ENCODE assay signal across 25 cellular contexts in the genomic region with DNA sequence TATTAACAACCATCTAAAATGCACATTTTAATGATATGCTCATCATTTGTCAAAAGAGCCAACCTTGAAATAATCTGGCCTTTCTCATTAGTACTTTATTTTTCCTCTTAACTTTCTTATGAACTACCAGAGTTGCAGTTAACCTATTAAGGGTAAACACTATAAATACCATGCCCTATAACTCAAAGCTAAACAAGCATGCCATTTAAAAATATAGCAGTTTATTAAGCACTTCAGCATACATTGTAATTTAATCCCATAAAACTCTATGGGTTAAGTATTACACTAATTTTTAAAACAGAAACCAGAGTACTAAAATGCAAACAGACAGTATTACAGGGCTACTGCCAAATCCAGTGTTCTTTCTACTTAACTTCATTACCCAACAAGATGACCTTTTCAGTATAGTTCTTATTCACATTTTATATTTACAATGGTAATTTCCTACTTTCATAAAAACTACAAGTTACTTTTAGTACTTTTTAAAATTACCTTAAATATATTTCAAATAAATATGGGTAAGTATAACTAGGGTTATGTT. TPM values are rescaled to one million over a fixed set of nuclear protein-coding genes. Genes with fewer than 3 reads are reported as not detected.
DNase-seq lines count a peak whose midpoint lies in the region; ATAC-seq and TF ChIP-seq lines count a peak whose summit lies in the region.
"Had no signal": no experiment of that assay in that cellular context is flagged by ENCODE, and none has a peak within 500 bp of the region (broad histone marks: within the 10 kb centered on the region; RNA-seq: fewer than 3 reads in every experiment).

No MANE protein-coding gene starts in this region.

- H3K9me3 ChIP-seq in SK-N-SH (no peaks in the 10 kb centered on the region), MM.1S (replicated peaks; ENCODE audit: insufficient read depth, low read length) (no peaks in the 10 kb centered on the region), neural progenitor cell (ENCODE audit: low read depth) (no peaks in the 10 kb centered on the region), esophagus muscularis mucosa (no peaks in the 10 kb centered on the region)
- H3K9me3 ChIP-seq: HAP-1 had no signal

- H3K36me3 ChIP-seq in SK-N-SH (replicated peaks in 1 of 2; ENCODE audit: control insufficient read depth in 1 of 2, insufficient read depth in 2 of 2, low read length in 1 of 2): no peaks in the 10 kb centered on the region
- H3K36me3 ChIP-seq in MM.1S (replicated peaks; ENCODE audit: insufficient read depth, low read length): no peaks in the 10 kb centered on the region
- H3K36me3 ChIP-seq in neural progenitor cell: no peaks in the 10 kb centered on the region
- no peaks in the 10 kb centered on the region for H3K36me3 ChIP-seq in esophagus muscularis mucosa
- H3K36me3 ChIP-seq: HAP-1 had no signal

- POLR2A ChIA-PET in SK-N-SH (lab: Yijun Ruan, JAX): interaction anchor here (0.6 kb wide), 1 partner anchor 656 kb away, joined by 5 read pairs; no protein-coding TSS in a partner anchor

- no peak overlapping the region for H2AFZ ChIP-seq in SK-N-SH (ENCODE audit: low read depth)
- no peak overlapping the region for H2AFZ ChIP-seq in MM.1S (ENCODE audit: low read length)
- H2AFZ ChIP-seq in neural progenitor cell (replicated peaks): no peak overlapping the region
- H2AFZ ChIP-seq: PC-9 had no signal

- H4K20me1 ChIP-seq in SK-N-SH (ENCODE audit: insufficient read depth): peaks cover 98% of the 10 kb centered on the region
- no peaks in the 10 kb centered on the region; the same call in 1 of the 2 replicates for H4K20me1 ChIP-seq in MM.1S (ENCODE audit: insufficient read depth, low read length)
- peaks cover 86% of the 10 kb centered on the region for H4K20me1 ChIP-seq in neural progenitor cell (ENCODE audit: low read depth)

- CTCF ChIA-PET in SK-N-SH (lab: Yijun Ruan, JAX): interaction anchor here (0.6 to 2.5 kb wide), 4 partner anchors 10 to 412 kb away, joined by 3 to 11 read pairs (median 6); no protein-coding TSS in a partner anchor

- peaks cover 26% of the 10 kb centered on the region for H3K4me1 Mint-ChIP-seq in activated T-helper 17 cell treated with anti-CD3 and anti-CD28 coated beads, Interleukin-2, amount 50 U/mL, for 72 hours
- H3K4me1 Mint-ChIP-seq in neural progenitor cell: peaks cover 18% of the 10 kb centered on the region

- no peak overlapping the region for H3K27ac ChIP-seq in SK-N-SH (ENCODE audit: low read depth in 2 of 2, low read length in 1 of 2)
- H3K27ac ChIP-seq in MM.1S (ENCODE audit: low read length): no peak overlapping the region
- no peak overlapping the region for H3K27ac ChIP-seq in neural progenitor cell
- peak overlapping the region in 2 of 4 donors; percentile 37 to 48 for H3K27ac ChIP-seq in esophagus muscularis mucosa (replicated peaks in 1 of 4)
- H3K27ac ChIP-seq: HL-60, PC-9, RWPE1 had no signal

- H3K27ac Mint-ChIP-seq in activated T-helper 17 cell treated with anti-CD3 and anti-CD28 coated beads, Interleukin-2, amount 50 U/mL, for 72 hours: no peak overlapping the region
- no peak overlapping the region for H3K27ac Mint-ChIP-seq in neural progenitor cell
- H3K27ac Mint-ChIP-seq: B cell, IgD-negative memory B cell had no signal

- no peaks in the 10 kb centered on the region for H3K9me3 Mint-ChIP-seq in activated T-helper 17 cell treated with anti-CD3 and anti-CD28 coated beads, Interleukin-2, amount 50 U/mL, for 72 hours
- no peaks in the 10 kb centered on the region for H3K9me3 Mint-ChIP-seq in neural progenitor cell
- H3K9me3 Mint-ChIP-seq: IgD-negative memory B cell had no signal

- no peak for TF ChIP-seq EP300 in SK-N-SH (IDR thresholded peaks at IDR 0.05; ENCODE audit: borderline replicate concordance in 1 of 2, low read depth in 1 of 2, low read length in 1 of 2)
- TF ChIP-seq EP300 in esophagus muscularis mucosa (IDR thresholded peaks at IDR 0.05): no peak

- DNase-seq in SK-N-SH (no peak), MM.1S (no peak), neural progenitor cell (ENCODE audit: low spot score) (no peak), NCI-H1048 (lab: John Stamatoyannopoulos, UW) (no peak), esophagus muscularis mucosa (ENCODE audit: extremely low spot score) (no peak)
- DNase-seq: 8988T, DMS 273 treated with DMSO at 0.1 percent for 48 hours, DND-41, Kasumi-1, NCI-H1105, NCI-H1694, NCI-H2081 treated with DMSO at 0.1 percent for 48 hours, NCI-H2227 treated with DMSO at 0.1 percent for 48 hours, NCI-H510A treated with DMSO at 0.1 percent for 48 hours, NCI-H774, PC-9, SIG-M5 had no signal

- no peaks in the 10 kb centered on the region for H3K36me3 Mint-ChIP-seq in activated T-helper 17 cell treated with anti-CD3 and anti-CD28 coated beads, Interleukin-2, amount 50 U/mL, for 72 hours (ENCODE audit: low read depth)
- no peaks in the 10 kb centered on the region for H3K36me3 Mint-ChIP-seq in neural progenitor cell

- H3K27me3 Mint-ChIP-seq in activated T-helper 17 cell treated with anti-CD3 and anti-CD28 coated beads, Interleukin-2, amount 50 U/mL, for 72 hours: no peaks in the 10 kb centered on the region
- peaks cover 3% of the 10 kb centered on the region for H3K27me3 Mint-ChIP-seq in neural progenitor cell (ENCODE audit: insufficient read depth, low read depth)
- H3K27me3 Mint-ChIP-seq: B cell, IgD-negative memory B cell had no signal

- H3K4me3 ChIP-seq in SK-N-SH (ENCODE audit: low read depth in 2 of 2, low read length in 1 of 2): no peak overlapping the region
- H3K4me3 ChIP-seq in MM.1S (ENCODE audit: low read length): no peak overlapping the region
- no peak overlapping the region for H3K4me3 ChIP-seq in neural progenitor cell
- no peak overlapping the region for H3K4me3 ChIP-seq in esophagus muscularis mucosa
- H3K4me3 ChIP-seq: HAP-1, PC-9 had no signal

- H3K4me2 ChIP-seq in SK-N-SH (no peak overlapping the region), MM.1S (ENCODE audit: low read depth, low read length) (peak overlapping the region; percentile 2), neural progenitor cell (peak overlapping the region; percentile 37)
- H3K4me2 ChIP-seq: PC-9 had no signal

- TF ChIP-seq RAD21 in SK-N-SH (IDR thresholded peaks at IDR 0.05; ENCODE audit: low read length): no peak

- H3K9ac ChIP-seq in SK-N-SH (no peak overlapping the region), MM.1S (ENCODE audit: low read length) (no peak overlapping the region), neural progenitor cell (no peak overlapping the region)

- no peak for TF ChIP-seq POLR2A in esophagus muscularis mucosa (IDR thresholded peaks at IDR 0.05; ENCODE audit: low read depth)

- intact Hi-C loops in esophagus muscularis mucosa (cut with DNase I): no loop called here

- H3K9me2 ChIP-seq in SK-N-SH (no peaks in the 10 kb centered on the region), MM.1S (replicated peaks; ENCODE audit: insufficient read depth, low read length) (no peaks in the 10 kb centered on the region)

- H3K4me3 Mint-ChIP-seq in activated T-helper 17 cell treated with anti-CD3 and anti-CD28 coated beads, Interleukin-2, amount 50 U/mL, for 72 hours: peak overlapping the region; percentile 46
- H3K4me3 Mint-ChIP-seq in neural progenitor cell: no peak overlapping the region
- H3K4me3 Mint-ChIP-seq: B cell had no signal

- H3F3A ChIP-seq in SK-N-SH (replicated peaks; ENCODE audit: insufficient read depth) (peaks cover 3% of the 10 kb centered on the region), MM.1S (ENCODE audit: insufficient read depth, low read length) (no peaks in the 10 kb centered on the region), neural progenitor cell (ENCODE audit: low read depth) (peaks cover 16% of the 10 kb centered on the region)

- TF ChIP-seq CTCF in SK-N-SH (IDR thresholded peaks at IDR 0.05): no peak
- TF ChIP-seq CTCF in MM.1S (IDR thresholded peaks at IDR 0.05; ENCODE audit: low read length): no peak
- no peak for TF ChIP-seq CTCF in neural progenitor cell (IDR thresholded peaks at IDR 0.05)
- TF ChIP-seq CTCF in esophagus muscularis mucosa (IDR thresholded peaks at IDR 0.05): no peak

- H3K27me3 ChIP-seq in SK-N-SH (ENCODE audit: insufficient read depth) (no peaks in the 10 kb centered on the region), MM.1S (replicated peaks; ENCODE audit: insufficient read depth, low read length) (no peaks in the 10 kb centered on the region), neural progenitor cell (no peaks in the 10 kb centered on the region), esophagus muscularis mucosa (no peaks in the 10 kb centered on the region)

- H3K79me2 ChIP-seq in SK-N-SH (ENCODE audit: insufficient read depth) (peaks cover 99% of the 10 kb centered on the region), MM.1S (ENCODE audit: low read length) (peaks cover 98% of the 10 kb centered on the region), neural progenitor cell (ENCODE audit: low read depth) (peaks cover 100% of the 10 kb centered on the region)

- ATAC-seq in SK-N-SH treated with all-trans-retinoic acid at 6 μM for 48 hours (peak; percentile 40; the same call in 2 of the 3 replicates), GM18858 (IDR thresholded peaks at IDR 0.05; ENCODE audit: unreplicated experiment) (no peak)
- ATAC-seq in activated T-helper 17 cell treated with anti-CD3 and anti-CD28 coated beads, Interleukin-2, amount 50 U/mL, for 72 hours (replicated peaks): no peak

- H3K4me1 ChIP-seq in SK-N-SH (ENCODE audit: control insufficient read depth in 1 of 2, insufficient read depth in 2 of 2, low read depth in 1 of 2, low read length in 1 of 2) (peaks cover 0 to 14% of the 10 kb centered on the region in 2 experiments; a peak in 3 of 4 replicates), MM.1S (ENCODE audit: low read length) (no peaks in the 10 kb centered on the region), neural progenitor cell (peaks cover 59% of the 10 kb centered on the region), esophagus muscularis mucosa (peaks cover 63 to 100% (median 98%) of the 10 kb centered on the region in 4 donors)

TF ChIP-seq in SK-N-SH treated with all-trans-retinoic acid at 6 μM for 48 hours, 23 proteins besides CTCF, POLR2A, EP300 and RAD21 (continues in another document):
- no peak for TF ChIP-seq OSR1 (CRISPR knock-in tag; IDR thresholded peaks at IDR 0.05)
- TF ChIP-seq ESRRG (CRISPR knock-in tag; IDR thresholded peaks at IDR 0.05): no peak
- no peak for TF ChIP-seq ZC3H10 (CRISPR knock-in tag; IDR thresholded peaks at IDR 0.05)

TF ChIP-seq in SK-N-SH, 30 proteins besides CTCF, POLR2A, EP300 and RAD21:
- TF ChIP-seq FOXM1 (IDR thresholded peaks at IDR 0.05; ENCODE audit: low read depth) (no peak), CHD2 (IDR thresholded peaks at IDR 0.05; ENCODE audit: low read length, partially characterized antibody) (no peak), TAF1 (IDR thresholded peaks at IDR 0.05; ENCODE audit: borderline replicate concordance, low read depth, low read length) (no peak), EZH2phosphoT487 (IDR thresholded peaks at IDR 0.05; ENCODE audit: borderline replicate concordance, low read depth) (no peak)

RNA-seq across cellular contexts. Expression of a gene that starts 11.8 kb away (rescaled TPM):
- polyA plus RNA-seq in SK-N-SH (2012; rRNA removed): 177 and 183 TPM in 2 replicates
- 147 and 202 TPM in 2 replicates for polyA plus RNA-seq in SK-N-SH (2012; cell fraction: cytosol; rRNA removed)
- polyA plus RNA-seq in SK-N-SH (2012; cell fraction: nucleus; rRNA removed): 93.4 and 161 TPM in 2 replicates
- 10 to 100 TPM; 59.5 to 66.1 TPM for total RNA-seq in activated T-helper 17 cell treated with anti-CD3 and anti-CD28 coated beads, Interleukin-2, amount 50 U/mL, for 72 hours
- total RNA-seq in neural progenitor cell (ENCODE audit: low replicate concordance) (84.4 and 110 TPM in 2 replicates), esophagus muscularis mucosa (100 to 1,000 TPM; 218 to 281 (median 246) TPM)
